17 cellular contexts compared by ENCODE assay signal in genomic region chr9:83280259-83280658, GRCh38.
DNase-seq lines count a peak whose midpoint lies in the region; ATAC-seq and TF ChIP-seq lines count a peak whose summit lies in the region.
"Had no signal": no experiment of that assay in that cellular context is flagged by ENCODE, and none has a peak within 500 bp of the region (broad histone marks: within the 10 kb centered on the region; RNA-seq: fewer than 3 reads in every experiment).

No MANE protein-coding gene starts in this region.

- 78 to 94% methylated on average over 2 to 5 of the region's 5 CpGs for WGBS in gastroesophageal sphincter (ENCODE audit: low coverage in 1 of 2), 2 donors

- peaks cover 5 to 15% (median 8%) of the 10 kb centered on the region in 3 donors for H3K4me1 ChIP-seq in gastroesophageal sphincter

- no peak for TF ChIP-seq EP300 in gastroesophageal sphincter (IDR thresholded peaks at IDR 0.05)

- no peaks in the 10 kb centered on the region for H3K27me3 ChIP-seq in gastroesophageal sphincter

- H3K9me3 Mint-ChIP-seq in HFFc6 = no peaks in the 10 kb centered on the region
- H3K9me3 Mint-ChIP-seq: memory B cell had no signal

- H3K36me3 ChIP-seq in gastroesophageal sphincter = peaks cover 0 to 1% of the 10 kb centered on the region in 2 donors

- TF ChIP-seq POLR2A in gastroesophageal sphincter (IDR thresholded peaks at IDR 0.05) = no peak

- peak; percentile 30 for DNase-seq in Caki2 (ENCODE audit: low read depth)
- peak; percentile 52 for DNase-seq in HFFc6
- peak; percentile 53 for DNase-seq in astrocyte of the spinal cord (ENCODE audit: low read depth, low spot score)
- DNase-seq in myocyte (ENCODE audit: low read depth) = peak; percentile 88
- no peak for DNase-seq in NCI-H1436 (lab: John Stamatoyannopoulos, UW)
- DNase-seq in activated CD4-positive, alpha-beta T cell treated with anti-CD3 and anti-CD28 coated beads, Interleukin-2, amount 50 U/mL, for 1 hour = no peak
- DNase-seq: activated CD4-positive, CD25-positive, alpha-beta regulatory T cell; activated naive CD4-positive, alpha-beta T cell treated with Interleukin-2 at 50 U/mL for 16 hours; DMS79 treated with DMSO at 0.1 percent for 48 hours; effector CD4-positive, alpha-beta T cell; Karpas-422; NCI-H187 treated with DMSO at 0.1 percent for 48 hours; NCI-H510A treated with DMSO at 0.1 percent for 48 hours; PC-9 had no signal

- peaks cover 33% of the 10 kb centered on the region for H3K4me1 Mint-ChIP-seq in HFFc6 (ENCODE audit: low read depth)
- H3K4me1 Mint-ChIP-seq: memory B cell had no signal

- no peaks in the 10 kb centered on the region for H3K9me3 ChIP-seq in gastroesophageal sphincter

- H3K27ac ChIP-seq in gastroesophageal sphincter = no peak overlapping the region
- H3K27ac ChIP-seq: PC-9 had no signal

- no peak overlapping the region for H3K4me3 Mint-ChIP-seq in HFFc6
- H3K4me3 Mint-ChIP-seq: memory B cell had no signal

- no peak overlapping the region for H3K4me3 ChIP-seq in astrocyte of the spinal cord (ENCODE audit: low read depth, low read length)
- H3K4me3 ChIP-seq in gastroesophageal sphincter = no peak overlapping the region
- H3K4me3 ChIP-seq: PC-9 had no signal

- H3K27me3 Mint-ChIP-seq in HFFc6 (ENCODE audit: insufficient read depth) = peaks cover 3% of the 10 kb centered on the region; the same call in 1 of the 2 replicates
- H3K27me3 Mint-ChIP-seq: memory B cell had no signal

- H3K27ac Mint-ChIP-seq in HFFc6 = no peak overlapping the region
- H3K27ac Mint-ChIP-seq: memory B cell had no signal

- no peak for TF ChIP-seq CTCF in HFFc6 (IDR thresholded peaks at IDR 0.05)
- TF ChIP-seq CTCF in astrocyte of the spinal cord (IDR thresholded peaks at IDR 0.05; ENCODE audit: low read depth, low read length) = no peak
- TF ChIP-seq CTCF in gastroesophageal sphincter (IDR thresholded peaks at IDR 0.05) = no peak

- peaks cover 6% of the 10 kb centered on the region; the same call in 1 of the 2 replicates for H3K36me3 Mint-ChIP-seq in HFFc6 (ENCODE audit: low read depth)
- H3K36me3 Mint-ChIP-seq: memory B cell had no signal

- in situ Hi-C loops in Caki2 (cut with HindIII; ENCODE audit: low pct_unique_long_range_greater_than_20kb, low sequenced_read_pairs) (no loop called here), astrocyte of the spinal cord (cut with HindIII; ENCODE audit: low sequenced_read_pairs) (no loop called here)

- no peak for ATAC-seq in gastroesophageal sphincter
- ATAC-seq in HG03039 (IDR thresholded peaks at IDR 0.05; ENCODE audit: unreplicated experiment) = no peak

Comparison
In these comparisons a context has a peak if more than half of its experiments do, and no peak if none do; other contexts are left out.
1. DNase-seq: peak in Caki2 (single experiment), HFFc6 (single experiment), astrocyte of the spinal cord (single experiment) and myocyte (single experiment); none in NCI-H1436 (single experiment) and activated CD4-positive, alpha-beta T cell treated with anti-CD3 and anti-CD28 coated beads, Interleukin-2, amount 50 U/mL, for 1 hour (single experiment).